In genomic region chr19:2089001-2089711, GRCh38 we compare ENCODE assay signal across 8 cellular contexts. TPM values are rescaled to one million over a fixed set of nuclear protein-coding genes. Genes with fewer than 3 reads are reported as not detected.
A peak's percentile ranks its signal among the peaks of the same experiment; 100 is the strongest.
DNase-seq lines count a peak whose midpoint lies in the region; ATAC-seq and TF ChIP-seq lines count a peak whose summit lies in the region.

No MANE protein-coding gene starts in this region.

- no peaks in the 10 kb centered on the region for H3K27me3 Mint-ChIP-seq in activated naive CD4-positive, alpha-beta T cell treated with anti-CD3 and anti-CD28 coated beads for 36 hours (ENCODE audit: low read depth)
- H3K27me3 Mint-ChIP-seq in T-helper 17 cell (no peaks in the 10 kb centered on the region), glutamatergic neuron (ENCODE audit: unreplicated experiment) (peaks cover 3% of the 10 kb centered on the region)

- TF ChIP-seq CTCF in glutamatergic neuron (IDR thresholded peaks at IDR 0.05; ENCODE audit: partially characterized antibody, unreplicated experiment) (no peak), tibial artery (IDR thresholded peaks at IDR 0.05) (no peak)

- peak overlapping the region; percentile 85 for H3K27ac Mint-ChIP-seq in activated naive CD4-positive, alpha-beta T cell treated with anti-CD3 and anti-CD28 coated beads for 36 hours
- H3K27ac Mint-ChIP-seq in T-helper 17 cell (peak overlapping the region; percentile 99), glutamatergic neuron (ENCODE audit: unreplicated experiment) (no peak overlapping the region)

- no peaks in the 10 kb centered on the region for H3K27me3 ChIP-seq in tibial artery

- H3K27ac ChIP-seq in tibial artery = peak overlapping the region; percentile 50 to 54

- intact Hi-C loops in activated naive CD4-positive, alpha-beta T cell treated with anti-CD3 and anti-CD28 coated beads for 36 hours (cut with micrococcal nuclease) = no loop called here
- intact Hi-C loops in tibial artery (cut with DNase I; ENCODE audit: low total_unique reads) = no loop called here

- no peaks in the 10 kb centered on the region for H3K9me3 Mint-ChIP-seq in activated naive CD4-positive, alpha-beta T cell treated with anti-CD3 and anti-CD28 coated beads for 36 hours
- H3K9me3 Mint-ChIP-seq in glutamatergic neuron (ENCODE audit: unreplicated experiment) = no peaks in the 10 kb centered on the region

- no peak overlapping the region for H3K4me3 ChIP-seq in tibial artery

- H3K36me3 ChIP-seq in tibial artery = peaks cover 0 to 25% (median 0%) of the 10 kb centered on the region in 3 donors

- no peak for DNase-seq in activated naive CD4-positive, alpha-beta T cell treated with anti-CD3 and anti-CD28 coated beads for 36 hours
- no peak for DNase-seq in activated naive CD4-positive, alpha-beta T cell treated with anti-CD3 and anti-CD28 coated beads, Interleukin-2, amount 50 U/mL, for 16 hours
- DNase-seq in T-helper 17 cell = no peak
- DNase-seq in glutamatergic neuron = no peak
- no peak for DNase-seq in tibial artery
- DNase-seq in left lobe of liver (ENCODE audit: low spot score) = no peak
- DNase-seq in NOMO-1 (lab: John Stamatoyannopoulos, UW; ENCODE audit: unreplicated experiment in 2 of 2) = no peak
- DNase-seq in activated effector memory CD4-positive, alpha-beta T cell treated with Interleukin-2 at 50 U/mL for 16 hours = no peak

- H3K4me1 Mint-ChIP-seq in activated naive CD4-positive, alpha-beta T cell treated with anti-CD3 and anti-CD28 coated beads for 36 hours (ENCODE audit: low read depth) = peaks cover 68% of the 10 kb centered on the region
- H3K4me1 Mint-ChIP-seq in T-helper 17 cell (peaks cover 57% of the 10 kb centered on the region), glutamatergic neuron (ENCODE audit: low read depth, unreplicated experiment) (peaks cover 5% of the 10 kb centered on the region)

- H3K9me3 ChIP-seq in T-helper 17 cell (ENCODE audit: control insufficient read depth, low read length, poor library complexity, severe bottlenecking) (no peaks in the 10 kb centered on the region), tibial artery (no peaks in the 10 kb centered on the region)

- H3K36me3 Mint-ChIP-seq in activated naive CD4-positive, alpha-beta T cell treated with anti-CD3 and anti-CD28 coated beads for 36 hours (ENCODE audit: low read depth) = peaks cover 14% of the 10 kb centered on the region
- H3K36me3 Mint-ChIP-seq in T-helper 17 cell (ENCODE audit: low read depth) (peaks cover 4% of the 10 kb centered on the region), glutamatergic neuron (ENCODE audit: unreplicated experiment) (no peaks in the 10 kb centered on the region)

- H3K4me3 Mint-ChIP-seq in activated naive CD4-positive, alpha-beta T cell treated with anti-CD3 and anti-CD28 coated beads for 36 hours = no peak overlapping the region
- peak overlapping the region; percentile 47 for H3K4me3 Mint-ChIP-seq in T-helper 17 cell
- peak overlapping the region; percentile 20 for H3K4me3 Mint-ChIP-seq in glutamatergic neuron (ENCODE audit: unreplicated experiment)

- CTCF ChIA-PET in activated naive CD4-positive, alpha-beta T cell treated with anti-CD3 and anti-CD28 coated beads for 36 hours (lab: Charles Lee) = no interaction called here

- H3K4me1 ChIP-seq in tibial artery = peaks cover 0 to 74% (median 39%) of the 10 kb centered on the region in 4 donors

- no peak for ATAC-seq in T-helper 17 cell
- no peak for ATAC-seq in left lobe of liver

RNA-seq across cellular contexts. Expression of gene MOB3A, which starts 7.0 kb away (rescaled TPM):
- 10 to 100 TPM; 43.7 to 44.1 TPM for total RNA-seq in activated naive CD4-positive, alpha-beta T cell treated with anti-CD3 and anti-CD28 coated beads for 36 hours
- total RNA-seq in T-helper 17 cell = 100 to 1,000 TPM; 108 to 162 TPM
- total RNA-seq in glutamatergic neuron (ENCODE audit: unreplicated experiment) = 66.0 TPM
- 11.2 TPM for total RNA-seq in left lobe of liver

RNA-seq across cellular contexts. Expression of gene IZUMO4, which starts 7.6 kb away (rescaled TPM):
- total RNA-seq in activated naive CD4-positive, alpha-beta T cell treated with anti-CD3 and anti-CD28 coated beads for 36 hours = 10 to 100 TPM; 13.1 to 14.2 TPM
- total RNA-seq in T-helper 17 cell = 10 to 100 TPM; 12.3 to 19.8 TPM
- total RNA-seq in glutamatergic neuron (ENCODE audit: unreplicated experiment) = 10.6 TPM
- total RNA-seq in left lobe of liver = 5.2 TPM

RNA-seq across cellular contexts. Expression of gene MKNK2, which starts 38.1 kb away (rescaled TPM):
- 100 to 1,000 TPM; 155 to 157 TPM for total RNA-seq in activated naive CD4-positive, alpha-beta T cell treated with anti-CD3 and anti-CD28 coated beads for 36 hours
- 100 to 1,000 TPM; 256 to 288 TPM for total RNA-seq in T-helper 17 cell
- total RNA-seq in glutamatergic neuron (ENCODE audit: unreplicated experiment) = 149 TPM
- 149 TPM for total RNA-seq in left lobe of liver
